In genomic region chr16:68526143-68526781, GRCh38 we compare ENCODE assay signal across 1 cellular context.
A peak's percentile ranks its signal among the peaks of the same experiment; 100 is the strongest.
TF ChIP-seq lines count a peak whose summit lies in the region.

No MANE protein-coding gene starts in this region.

TF ChIP-seq in HepG2, 621 proteins besides CTCF, POLR2A, EP300 and RAD21 (continues in another document):
- TF ChIP-seq PHF21A (CRISPR knock-in tag; IDR thresholded peaks at IDR 0.05) (no peak), WIZ (CRISPR knock-in tag; IDR thresholded peaks at IDR 0.05) (no peak), ZMYM4 (CRISPR knock-in tag; IDR thresholded peaks at IDR 0.05) (peak; percentile 46; the same call in 1 of the 2 replicates), TOE1 (CRISPR knock-in tag; IDR thresholded peaks at IDR 0.05) (no peak), ZNF644 (CRISPR knock-in tag; IDR thresholded peaks at IDR 0.05; ENCODE audit: low read depth) (0 out of 2 replicates have a peak, but pooled peaks have one; percentile 48), ATF1 (CRISPR knock-in tag; IDR thresholded peaks at IDR 0.05) (peak; percentile 46; the same call in 1 of the 2 replicates), NFYC (CRISPR knock-in tag; IDR thresholded peaks at IDR 0.05) (peak; percentile 66), SOX5 (CRISPR knock-in tag; IDR thresholded peaks at IDR 0.05; ENCODE audit: borderline replicate concordance) (peak; percentile 39; the same call in 1 of the 2 replicates), THAP8 (CRISPR knock-in tag; IDR thresholded peaks at IDR 0.05; ENCODE audit: borderline replicate concordance) (0 out of 2 replicates have a peak, but pooled peaks have one; percentile 13), SP4 (CRISPR knock-in tag; IDR thresholded peaks at IDR 0.05) (0 out of 2 replicates have a peak, but pooled peaks have one; percentile 21), PRPF4 (IDR thresholded peaks at IDR 0.05; ENCODE audit: low read depth, low read length, poor library complexity, severe bottlenecking) (peak; percentile 22), GMEB1 (CRISPR knock-in tag; IDR thresholded peaks at IDR 0.05; ENCODE audit: borderline replicate concordance) (no peak), ZNF263 (CRISPR knock-in tag; IDR thresholded peaks at IDR 0.05) (peak; percentile 70), USF2 (IDR thresholded peaks at IDR 0.05; ENCODE audit: low read depth, low read length) (peak; percentile 89), USF2 (CRISPR knock-in tag; IDR thresholded peaks at IDR 0.05; ENCODE audit: borderline replicate concordance) (peak; percentile 86; the same call in 1 of the 2 replicates), ZMYM3 (CRISPR knock-in tag; IDR thresholded peaks at IDR 0.05) (peak; percentile 82), RARA (CRISPR knock-in tag; IDR thresholded peaks at IDR 0.05) (0 out of 2 replicates have a peak, but pooled peaks have one; percentile 10), HNF4G (IDR thresholded peaks at IDR 0.05; ENCODE audit: borderline replicate concordance, low read depth, low read length) (peak; percentile 77), HNF4G (CRISPR knock-in tag; IDR thresholded peaks at IDR 0.05; ENCODE audit: borderline replicate concordance, low read depth) (no peak), ZNF816 (CRISPR knock-in tag; IDR thresholded peaks at IDR 0.05; ENCODE audit: borderline replicate concordance) (no peak), FOXK2 (IDR thresholded peaks at IDR 0.05) (peak; percentile 51; the same call in 1 of the 2 replicates), ZSCAN25 (CRISPR knock-in tag; IDR thresholded peaks at IDR 0.05) (peak; percentile 73), HNF4A (CRISPR knock-in tag; IDR thresholded peaks at IDR 0.05) (peak; percentile 90), ADNP (CRISPR knock-in tag; IDR thresholded peaks at IDR 0.05) (no peak), RFX3 (CRISPR knock-in tag; IDR thresholded peaks at IDR 0.05) (no peak), ZNF776 (CRISPR knock-in tag; IDR thresholded peaks at IDR 0.05) (no peak), SAP130 (CRISPR knock-in tag; IDR thresholded peaks at IDR 0.05; ENCODE audit: low read depth) (peak; percentile 55), RXRB (CRISPR knock-in tag; IDR thresholded peaks at IDR 0.05; ENCODE audit: borderline replicate concordance) (0 out of 2 replicates have a peak, but pooled peaks have one; percentile 5), ZNF614 (CRISPR knock-in tag; IDR thresholded peaks at IDR 0.05; ENCODE audit: borderline replicate concordance) (peak; percentile 24; the same call in 1 of the 2 replicates), CEBPG (CRISPR knock-in tag; IDR thresholded peaks at IDR 0.05) (peak; percentile 81), HOXA3 (CRISPR knock-in tag; IDR thresholded peaks at IDR 0.05) (peak; percentile 42; the same call in 1 of the 2 replicates), LCORL (IDR thresholded peaks at IDR 0.05) (no peak), LCORL (CRISPR knock-in tag; IDR thresholded peaks at IDR 0.05) (peak; percentile 57), ZBTB4 (CRISPR knock-in tag; IDR thresholded peaks at IDR 0.05; ENCODE audit: borderline replicate concordance) (0 out of 2 replicates have a peak, but pooled peaks have one; percentile 16), ZNF746 (CRISPR knock-in tag; IDR thresholded peaks at IDR 0.05) (peak; percentile 35; the same call in 1 of the 2 replicates), ZKSCAN5 (CRISPR knock-in tag; IDR thresholded peaks at IDR 0.05) (peak; percentile 94), FOXA3 (CRISPR knock-in tag; IDR thresholded peaks at IDR 0.05) (peak; percentile 43; the same call in 1 of the 2 replicates), SKI (IDR thresholded peaks at IDR 0.05; ENCODE audit: partially characterized antibody) (no peak)
- TF ChIP-seq, protein P1, sequence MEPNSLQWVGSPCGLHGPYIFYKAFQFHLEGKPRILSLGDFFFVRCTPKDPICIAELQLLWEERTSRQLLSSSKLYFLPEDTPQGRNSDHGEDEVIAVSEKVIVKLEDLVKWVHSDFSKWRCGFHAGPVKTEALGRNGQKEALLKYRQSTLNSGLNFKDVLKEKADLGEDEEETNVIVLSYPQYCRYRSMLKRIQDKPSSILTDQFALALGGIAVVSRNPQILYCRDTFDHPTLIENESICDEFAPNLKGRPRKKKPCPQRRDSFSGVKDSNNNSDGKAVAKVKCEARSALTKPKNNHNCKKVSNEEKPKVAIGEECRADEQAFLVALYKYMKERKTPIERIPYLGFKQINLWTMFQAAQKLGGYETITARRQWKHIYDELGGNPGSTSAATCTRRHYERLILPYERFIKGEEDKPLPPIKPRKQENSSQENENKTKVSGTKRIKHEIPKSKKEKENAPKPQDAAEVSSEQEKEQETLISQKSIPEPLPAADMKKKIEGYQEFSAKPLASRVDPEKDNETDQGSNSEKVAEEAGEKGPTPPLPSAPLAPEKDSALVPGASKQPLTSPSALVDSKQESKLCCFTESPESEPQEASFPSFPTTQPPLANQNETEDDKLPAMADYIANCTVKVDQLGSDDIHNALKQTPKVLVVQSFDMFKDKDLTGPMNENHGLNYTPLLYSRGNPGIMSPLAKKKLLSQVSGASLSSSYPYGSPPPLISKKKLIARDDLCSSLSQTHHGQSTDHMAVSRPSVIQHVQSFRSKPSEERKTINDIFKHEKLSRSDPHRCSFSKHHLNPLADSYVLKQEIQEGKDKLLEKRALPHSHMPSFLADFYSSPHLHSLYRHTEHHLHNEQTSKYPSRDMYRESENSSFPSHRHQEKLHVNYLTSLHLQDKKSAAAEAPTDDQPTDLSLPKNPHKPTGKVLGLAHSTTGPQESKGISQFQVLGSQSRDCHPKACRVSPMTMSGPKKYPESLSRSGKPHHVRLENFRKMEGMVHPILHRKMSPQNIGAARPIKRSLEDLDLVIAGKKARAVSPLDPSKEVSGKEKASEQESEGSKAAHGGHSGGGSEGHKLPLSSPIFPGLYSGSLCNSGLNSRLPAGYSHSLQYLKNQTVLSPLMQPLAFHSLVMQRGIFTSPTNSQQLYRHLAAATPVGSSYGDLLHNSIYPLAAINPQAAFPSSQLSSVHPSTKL (CRISPR knock-in tag; IDR thresholded peaks at IDR 0.05), result peak; percentile 25
- TF ChIP-seq, protein P2, sequence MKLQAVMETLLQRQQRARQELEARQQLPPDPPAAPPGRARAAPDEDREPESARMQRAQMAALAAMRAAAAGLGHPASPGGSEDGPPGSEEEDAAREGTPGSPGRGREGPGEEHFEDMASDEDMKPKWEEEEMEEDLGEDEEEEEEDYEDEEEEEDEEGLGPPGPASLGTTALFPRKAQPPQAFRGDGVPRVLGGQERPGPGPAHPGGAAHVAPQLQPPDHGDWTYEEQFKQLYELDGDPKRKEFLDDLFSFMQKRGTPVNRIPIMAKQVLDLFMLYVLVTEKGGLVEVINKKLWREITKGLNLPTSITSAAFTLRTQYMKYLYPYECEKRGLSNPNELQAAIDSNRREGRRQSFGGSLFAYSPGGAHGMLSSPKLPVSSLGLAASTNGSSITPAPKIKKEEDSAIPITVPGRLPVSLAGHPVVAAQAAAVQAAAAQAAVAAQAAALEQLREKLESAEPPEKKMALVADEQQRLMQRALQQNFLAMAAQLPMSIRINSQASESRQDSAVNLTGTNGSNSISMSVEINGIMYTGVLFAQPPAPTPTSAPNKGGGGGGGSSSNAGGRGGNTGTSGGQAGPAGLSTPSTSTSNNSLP (IDR thresholded peaks at IDR 0.05; ENCODE audit: low read depth, low read length), result peak; percentile 52; the same call in 1 of the 2 replicates
- TF ChIP-seq, protein P3, sequence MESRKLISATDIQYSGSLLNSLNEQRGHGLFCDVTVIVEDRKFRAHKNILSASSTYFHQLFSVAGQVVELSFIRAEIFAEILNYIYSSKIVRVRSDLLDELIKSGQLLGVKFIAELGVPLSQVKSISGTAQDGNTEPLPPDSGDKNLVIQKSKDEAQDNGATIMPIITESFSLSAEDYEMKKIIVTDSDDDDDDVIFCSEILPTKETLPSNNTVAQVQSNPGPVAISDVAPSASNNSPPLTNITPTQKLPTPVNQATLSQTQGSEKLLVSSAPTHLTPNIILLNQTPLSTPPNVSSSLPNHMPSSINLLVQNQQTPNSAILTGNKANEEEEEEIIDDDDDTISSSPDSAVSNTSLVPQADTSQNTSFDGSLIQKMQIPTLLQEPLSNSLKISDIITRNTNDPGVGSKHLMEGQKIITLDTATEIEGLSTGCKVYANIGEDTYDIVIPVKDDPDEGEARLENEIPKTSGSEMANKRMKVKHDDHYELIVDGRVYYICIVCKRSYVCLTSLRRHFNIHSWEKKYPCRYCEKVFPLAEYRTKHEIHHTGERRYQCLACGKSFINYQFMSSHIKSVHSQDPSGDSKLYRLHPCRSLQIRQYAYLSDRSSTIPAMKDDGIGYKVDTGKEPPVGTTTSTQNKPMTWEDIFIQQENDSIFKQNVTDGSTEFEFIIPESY (CRISPR knock-in tag; IDR thresholded peaks at IDR 0.05), result peak; percentile 14; the same call in 1 of the 2 replicates
- TF ChIP-seq, protein P4, sequence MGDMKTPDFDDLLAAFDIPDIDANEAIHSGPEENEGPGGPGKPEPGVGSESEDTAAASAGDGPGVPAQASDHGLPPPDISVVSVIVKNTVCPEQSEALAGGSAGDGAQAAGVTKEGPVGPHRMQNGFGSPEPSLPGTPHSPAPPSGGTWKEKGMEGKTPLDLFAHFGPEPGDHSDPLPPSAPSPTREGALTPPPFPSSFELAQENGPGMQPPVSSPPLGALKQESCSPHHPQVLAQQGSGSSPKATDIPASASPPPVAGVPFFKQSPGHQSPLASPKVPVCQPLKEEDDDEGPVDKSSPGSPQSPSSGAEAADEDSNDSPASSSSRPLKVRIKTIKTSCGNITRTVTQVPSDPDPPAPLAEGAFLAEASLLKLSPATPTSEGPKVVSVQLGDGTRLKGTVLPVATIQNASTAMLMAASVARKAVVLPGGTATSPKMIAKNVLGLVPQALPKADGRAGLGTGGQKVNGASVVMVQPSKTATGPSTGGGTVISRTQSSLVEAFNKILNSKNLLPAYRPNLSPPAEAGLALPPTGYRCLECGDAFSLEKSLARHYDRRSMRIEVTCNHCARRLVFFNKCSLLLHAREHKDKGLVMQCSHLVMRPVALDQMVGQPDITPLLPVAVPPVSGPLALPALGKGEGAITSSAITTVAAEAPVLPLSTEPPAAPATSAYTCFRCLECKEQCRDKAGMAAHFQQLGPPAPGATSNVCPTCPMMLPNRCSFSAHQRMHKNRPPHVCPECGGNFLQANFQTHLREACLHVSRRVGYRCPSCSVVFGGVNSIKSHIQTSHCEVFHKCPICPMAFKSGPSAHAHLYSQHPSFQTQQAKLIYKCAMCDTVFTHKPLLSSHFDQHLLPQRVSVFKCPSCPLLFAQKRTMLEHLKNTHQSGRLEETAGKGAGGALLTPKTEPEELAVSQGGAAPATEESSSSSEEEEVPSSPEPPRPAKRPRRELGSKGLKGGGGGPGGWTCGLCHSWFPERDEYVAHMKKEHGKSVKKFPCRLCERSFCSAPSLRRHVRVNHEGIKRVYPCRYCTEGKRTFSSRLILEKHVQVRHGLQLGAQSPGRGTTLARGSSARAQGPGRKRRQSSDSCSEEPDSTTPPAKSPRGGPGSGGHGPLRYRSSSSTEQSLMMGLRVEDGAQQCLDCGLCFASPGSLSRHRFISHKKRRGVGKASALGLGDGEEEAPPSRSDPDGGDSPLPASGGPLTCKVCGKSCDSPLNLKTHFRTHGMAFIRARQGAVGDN (CRISPR knock-in tag; IDR thresholded peaks at IDR 0.05), result peak; percentile 34; the same call in 1 of the 2 replicates
